15 cellular contexts compared by ENCODE assay signal in genomic region chr13:20134732-20135131, GRCh38. TPM values are rescaled to one million over a fixed set of nuclear protein-coding genes. Genes with fewer than 3 reads are reported as not detected.
DNase-seq lines count a peak whose midpoint lies in the region; ATAC-seq and TF ChIP-seq lines count a peak whose summit lies in the region.
"Had no signal": no experiment of that assay in that cellular context is flagged by ENCODE, and none has a peak within 500 bp of the region (broad histone marks: within the 10 kb centered on the region; RNA-seq: fewer than 3 reads in every experiment).

No MANE protein-coding gene starts in this region.

- H3K9me3 Mint-ChIP-seq in activated CD8-positive, alpha-beta memory T cell treated with anti-CD3 and anti-CD28 coated beads, Interleukin-2, amount 10 ng/mL, durations not matched to agents 7 days and 5 days (ENCODE audit: low read depth): no peaks in the 10 kb centered on the region
- H3K9me3 Mint-ChIP-seq in endodermal cell: no peaks in the 10 kb centered on the region
- H3K9me3 Mint-ChIP-seq: CD4-positive, alpha-beta memory T cell had no signal

- H3K4me3 Mint-ChIP-seq in activated CD8-positive, alpha-beta memory T cell treated with anti-CD3 and anti-CD28 coated beads, Interleukin-2, amount 10 ng/mL, durations not matched to agents 7 days and 5 days: no peak overlapping the region
- H3K4me3 Mint-ChIP-seq in endodermal cell: no peak overlapping the region
- H3K4me3 Mint-ChIP-seq: CD4-positive, alpha-beta memory T cell had no signal

- H3K4me1 Mint-ChIP-seq in activated CD8-positive, alpha-beta memory T cell treated with anti-CD3 and anti-CD28 coated beads, Interleukin-2, amount 10 ng/mL, durations not matched to agents 7 days and 5 days: peaks cover 6% of the 10 kb centered on the region
- no peaks in the 10 kb centered on the region for H3K4me1 Mint-ChIP-seq in endodermal cell

- DNase-seq in activated CD8-positive, alpha-beta memory T cell treated with anti-CD3 and anti-CD28 coated beads, Interleukin-2, amount 10 ng/mL, durations not matched to agents 7 days and 5 days: peak; percentile 19
- DNase-seq in endodermal cell (peak; percentile 27), putamen (ENCODE audit: low spot score) (no peak), Kasumi-1 (lab: John Stamatoyannopoulos, UW) (no peak), DMS153 treated with DMSO at 0.1 percent for 48 hours (lab: John Stamatoyannopoulos, UW; ENCODE audit: unreplicated experiment) (no peak)
- DNase-seq: C1 segment of cervical spinal cord; Calu3; CD4-positive, alpha-beta memory T cell; COR-L47; DND-41; GOT3 had no signal

- H3K9me3 ChIP-seq in endodermal cell (ENCODE audit: control insufficient read depth, low read length) (no peaks in the 10 kb centered on the region), thymus (ENCODE audit: control insufficient read depth) (peaks cover 1% of the 10 kb centered on the region)
- H3K9me3 ChIP-seq: HAP-1 had no signal

- H3K27ac ChIP-seq in endodermal cell (ENCODE audit: low read depth, low read length): no peak overlapping the region
- H3K27ac ChIP-seq in thymus (ENCODE audit: low read depth): peak overlapping the region; percentile 22

- H3K4me3 ChIP-seq in endodermal cell (ENCODE audit: low read length): no peak overlapping the region
- H3K4me3 ChIP-seq in thymus (ENCODE audit: low read length): no peak overlapping the region
- H3K4me3 ChIP-seq: HAP-1 had no signal

- no peak overlapping the region for H3K27ac Mint-ChIP-seq in activated CD8-positive, alpha-beta memory T cell treated with anti-CD3 and anti-CD28 coated beads, Interleukin-2, amount 10 ng/mL, durations not matched to agents 7 days and 5 days
- no peak overlapping the region for H3K27ac Mint-ChIP-seq in endodermal cell

- H3K36me3 Mint-ChIP-seq in activated CD8-positive, alpha-beta memory T cell treated with anti-CD3 and anti-CD28 coated beads, Interleukin-2, amount 10 ng/mL, durations not matched to agents 7 days and 5 days: no peaks in the 10 kb centered on the region
- no peaks in the 10 kb centered on the region for H3K36me3 Mint-ChIP-seq in endodermal cell (ENCODE audit: low read depth)
- H3K36me3 Mint-ChIP-seq: CD4-positive, alpha-beta memory T cell had no signal

- CTCF ChIA-PET in activated CD8-positive, alpha-beta memory T cell treated with anti-CD3 and anti-CD28 coated beads, Interleukin-2, amount 10 ng/mL, durations not matched to agents 7 days and 5 days (lab: Charles Lee): interaction anchor here (0.9 kb wide), 1 partner anchor 149 kb away, joined by 3 read pairs; no protein-coding TSS in a partner anchor

- no peak for TF ChIP-seq CTCF in endodermal cell (conservative IDR thresholded peaks at IDR 0.05)

- 86 to 100% methylated on average over 1 to 8 of the region's 8 CpGs for WGBS in endodermal cell (ENCODE audit: insufficient coverage in 1 of 2, insufficient read length in 1 of 2), 2 experiments
- WGBS in thymus: 84% methylated on average over 8 of the region's 8 CpGs

- no peaks in the 10 kb centered on the region for H3K36me3 ChIP-seq in endodermal cell (ENCODE audit: control insufficient read depth, insufficient read depth, low read length)
- no peaks in the 10 kb centered on the region for H3K36me3 ChIP-seq in thymus (ENCODE audit: control insufficient read depth, insufficient read depth)
- H3K36me3 ChIP-seq: HAP-1 had no signal

- H3K27me3 ChIP-seq in endodermal cell (ENCODE audit: control insufficient read depth, insufficient read depth, low read length, poor library complexity, severe bottlenecking) (peaks cover 43% of the 10 kb centered on the region), thymus (ENCODE audit: control insufficient read depth, insufficient read depth) (peaks cover 18% of the 10 kb centered on the region)

- H3K9ac ChIP-seq in endodermal cell (ENCODE audit: extremely low read depth, low read length, poor library complexity, severe bottlenecking): no peak overlapping the region

- H3K4me1 ChIP-seq in endodermal cell (ENCODE audit: control insufficient read depth, insufficient read depth, low read length) (no peaks in the 10 kb centered on the region), thymus (ENCODE audit: control insufficient read depth, insufficient read depth, low read length) (no peaks in the 10 kb centered on the region)
- H3K4me1 ChIP-seq: HAP-1 had no signal

- peaks cover 35% of the 10 kb centered on the region for H3K27me3 Mint-ChIP-seq in activated CD8-positive, alpha-beta memory T cell treated with anti-CD3 and anti-CD28 coated beads, Interleukin-2, amount 10 ng/mL, durations not matched to agents 7 days and 5 days
- H3K27me3 Mint-ChIP-seq in endodermal cell (ENCODE audit: insufficient read depth): peaks cover 35% of the 10 kb centered on the region

- ATAC-seq in activated CD8-positive, alpha-beta memory T cell treated with anti-CD3 and anti-CD28 coated beads, Interleukin-2, amount 10 ng/mL, durations not matched to agents 7 days and 5 days: no peak

RNA-seq across cellular contexts. Expression of gene GJA3, which starts 26.1 kb away (rescaled TPM):
- total RNA-seq in activated CD8-positive, alpha-beta memory T cell treated with anti-CD3 and anti-CD28 coated beads, Interleukin-2, amount 10 ng/mL, durations not matched to agents 7 days and 5 days: under 1 TPM; 0.75 to 0.76 TPM
- total RNA-seq in endodermal cell: under 1 TPM; 0.07 to 0.09 TPM
- polyA plus RNA-seq in endodermal cell (2013, experiment 1 of 2): not detected
- 0.08 TPM for polyA plus RNA-seq in endodermal cell (2013, experiment 2 of 2)
- 0.14 TPM for polyA plus RNA-seq in thymus
- polyA plus RNA-seq: CD4-positive, alpha-beta memory T cell had no signal

RNA-seq across cellular contexts. Expression of gene GJB2, which starts 58.0 kb away (rescaled TPM):
- total RNA-seq in activated CD8-positive, alpha-beta memory T cell treated with anti-CD3 and anti-CD28 coated beads, Interleukin-2, amount 10 ng/mL, durations not matched to agents 7 days and 5 days: 1 to 10 TPM; 4.0 to 8.7 TPM
- under 1 TPM; 0.26 to 0.82 TPM for total RNA-seq in endodermal cell
- polyA plus RNA-seq in endodermal cell (2013, experiment 1 of 2): 0.28 TPM
- 0.25 TPM for polyA plus RNA-seq in endodermal cell (2013, experiment 2 of 2)
- 38.1 TPM for polyA plus RNA-seq in thymus
- total RNA-seq: A673; CD4-positive, alpha-beta memory T cell had no signal
- polyA plus RNA-seq: BJ; CD4-positive, alpha-beta memory T cell had no signal

Comparison
In these comparisons a context has a peak if more than half of its experiments do, and no peak if none do; other contexts are left out.
1. DNase-seq: peak in activated CD8-positive, alpha-beta memory T cell treated with anti-CD3 and anti-CD28 coated beads, Interleukin-2, amount 10 ng/mL, durations not matched to agents 7 days and 5 days (single experiment) and endodermal cell (single experiment); none in putamen (single experiment), Kasumi-1 (0 of 2) and DMS153 treated with DMSO at 0.1 percent for 48 hours (single experiment).